In the genomic region with DNA sequence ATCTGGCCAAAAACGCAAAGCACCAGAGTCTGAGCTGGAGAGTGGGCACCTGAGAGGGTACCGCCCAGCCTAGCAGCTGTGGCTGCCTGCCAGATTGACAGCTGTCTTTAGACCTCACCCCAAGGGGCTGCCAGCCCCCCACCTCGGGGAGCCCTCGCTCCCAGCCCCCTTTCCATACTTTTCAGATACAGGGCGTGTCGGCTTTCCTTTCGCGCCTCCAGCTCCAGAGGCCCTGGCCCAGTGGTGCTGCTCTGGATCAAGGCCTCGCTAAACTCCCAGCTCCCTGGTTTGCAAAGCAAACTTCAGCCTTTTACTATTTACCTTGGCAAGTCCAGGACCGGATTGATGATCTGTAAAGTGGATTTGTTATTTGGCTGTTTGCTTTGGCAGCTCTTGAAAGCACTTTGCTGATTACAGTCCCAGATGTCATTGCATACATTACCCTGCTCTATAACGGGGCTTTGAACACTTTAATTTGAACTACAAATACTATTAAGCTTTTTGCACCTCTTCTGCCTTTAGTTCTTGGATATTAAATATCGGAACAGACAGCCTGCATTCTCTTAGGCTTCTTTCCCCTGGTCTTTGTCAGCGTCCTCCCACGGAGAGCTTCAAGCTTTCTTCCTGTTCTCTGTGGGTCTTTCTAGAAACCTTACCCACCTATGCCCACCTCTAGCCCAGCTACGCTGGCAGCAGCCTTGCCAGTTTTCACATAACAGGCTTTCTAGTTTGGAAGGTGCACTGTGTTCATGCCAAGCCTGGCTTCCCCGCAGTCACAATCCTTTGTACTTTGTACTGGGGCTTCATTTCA, we compare ENCODE assay signal across 12 cellular contexts.
A peak's percentile ranks its signal among the peaks of the same experiment; 100 is the strongest.
DNase-seq lines count a peak whose midpoint lies in the region; ATAC-seq and TF ChIP-seq lines count a peak whose summit lies in the region.
"Had no signal": no experiment of that assay in that cellular context is flagged by ENCODE, and none has a peak within 500 bp of the region (broad histone marks: within the 10 kb centered on the region; RNA-seq: fewer than 3 reads in every experiment).

No MANE protein-coding gene starts in this region.

- peak overlapping the region in 9 of 10 donors; percentile 18 to 66 (median 39) for H3K27ac ChIP-seq in heart right ventricle
- H3K27ac ChIP-seq in stomach: peak overlapping the region; percentile 26 to 78 (median 53)
- H3K27ac ChIP-seq: vagina had no signal

- no peak overlapping the region for H3K27ac Mint-ChIP-seq in stimulated activated naive B cell treated with anti-CD40 and anti-IgM and Interleukin-4, amounts not matched to agents 10 μg/mL and 1 μg/mL and 100 μg/mL, for 72 hours

- no peaks in the 10 kb centered on the region for H3K36me3 ChIP-seq in heart right ventricle
- no peaks in the 10 kb centered on the region for H3K36me3 ChIP-seq in stomach
- H3K36me3 ChIP-seq: vagina had no signal

- no peaks in the 10 kb centered on the region for H3K9me3 Mint-ChIP-seq in stimulated activated naive B cell treated with anti-CD40 and anti-IgM and Interleukin-4, amounts not matched to agents 10 μg/mL and 1 μg/mL and 100 μg/mL, for 72 hours

- H3K9me3 ChIP-seq in heart right ventricle: no peaks in the 10 kb centered on the region
- H3K9me3 ChIP-seq in stomach: no peaks in the 10 kb centered on the region
- H3K9me3 ChIP-seq: vagina had no signal

- TF ChIP-seq CTCF in heart right ventricle (IDR thresholded peaks at IDR 0.05): no peak
- TF ChIP-seq CTCF in stomach (IDR thresholded peaks at IDR 0.05): no peak

- H3K4me1 Mint-ChIP-seq in stimulated activated naive B cell treated with anti-CD40 and anti-IgM and Interleukin-4, amounts not matched to agents 10 μg/mL and 1 μg/mL and 100 μg/mL, for 72 hours: no peaks in the 10 kb centered on the region

- WGBS in heart right ventricle, 2 donors: 52 to 68% methylated on average over 16 of the region's 16 CpGs
- WGBS in stomach, 5 donors: 25 to 48% (median 29%) methylated on average over 16 of the region's 16 CpGs

- intact Hi-C loops in heart right ventricle (cut with DNase I) (loop anchor here in 1 of 10 donors (5.0 kb wide), 3 partner anchors 41 to 329 kb away; no protein-coding TSS in a partner anchor), stomach (cut with DNase I; ENCODE audit: low total_unique reads) (no loop called here)

- no peak for TF ChIP-seq POLR2A in stomach (IDR thresholded peaks at IDR 0.05)

- TF ChIP-seq EP300 in stomach (IDR thresholded peaks at IDR 0.05): no peak

- H3K36me3 Mint-ChIP-seq in stimulated activated naive B cell treated with anti-CD40 and anti-IgM and Interleukin-4, amounts not matched to agents 10 μg/mL and 1 μg/mL and 100 μg/mL, for 72 hours: no peaks in the 10 kb centered on the region

- H3K27me3 ChIP-seq in heart right ventricle (peaks cover 0 to 3% (median 0%) of the 10 kb centered on the region in 7 donors), stomach (peaks cover 0 to 13% (median 0%) of the 10 kb centered on the region in 3 donors)
- H3K27me3 ChIP-seq: vagina had no signal

- no peaks in the 10 kb centered on the region for H3K27me3 Mint-ChIP-seq in stimulated activated naive B cell treated with anti-CD40 and anti-IgM and Interleukin-4, amounts not matched to agents 10 μg/mL and 1 μg/mL and 100 μg/mL, for 72 hours

- H3K4me1 ChIP-seq in heart right ventricle: peaks cover 5 to 60% (median 43%) of the 10 kb centered on the region in 9 donors
- peaks cover 16 to 49% (median 28%) of the 10 kb centered on the region in 4 donors for H3K4me1 ChIP-seq in stomach

- ATAC-seq in heart right ventricle: peak in 5 of 8 donors; percentile 36 to 59 (median 50)
- ATAC-seq in HG02938 (IDR thresholded peaks at IDR 0.05; ENCODE audit: unreplicated experiment): no peak
- ATAC-seq in stimulated activated naive B cell treated with anti-CD40 and anti-IgM and Interleukin-4, amounts not matched to agents 10 μg/mL and 1 μg/mL and 100 μg/mL, for 72 hours (replicated peaks): no peak

- no peak overlapping the region for H3K4me3 Mint-ChIP-seq in stimulated activated naive B cell treated with anti-CD40 and anti-IgM and Interleukin-4, amounts not matched to agents 10 μg/mL and 1 μg/mL and 100 μg/mL, for 72 hours

- DNase-seq in NCI-H1092 treated with DMSO at 0.1 percent for 48 hours (lab: John Stamatoyannopoulos, UW): peak; percentile 98
- peak; percentile 95 for DNase-seq in NCI-H82 (lab: John Stamatoyannopoulos, UW)
- DNase-seq in heart right ventricle: peak in 1 of 2 donors; percentile 29
- DNase-seq in stomach: peak; percentile 72
- DNase-seq in ecto neural progenitor cell (ENCODE audit: low spot score): no peak
- DNase-seq in cerebellar cortex (ENCODE audit: low spot score): no peak
- no peak for DNase-seq in stimulated activated naive B cell treated with anti-CD40 and anti-IgM and Interleukin-4, amounts not matched to agents 10 μg/mL and 1 μg/mL and 100 μg/mL, for 72 hours
- DNase-seq: activated T-cell treated with anti-CD3 and anti-CD28 coated beads, Interleukin-2, amount 50 U/mL, for 48 hours; mesendoderm; stimulated activated CD4-positive, alpha-beta T cell treated with anti-CD3 and anti-CD28 coated beads, Interleukin-2, amount 100 ng/mL, for 24 hours had no signal

- H3K4me3 ChIP-seq in heart right ventricle (no peak overlapping the region), stomach (no peak overlapping the region)
- H3K4me3 ChIP-seq: vagina had no signal

Comparison
In these comparisons a context has a peak if more than half of its experiments do, and no peak if none do; other contexts are left out.
1. DNase-seq: peak in NCI-H1092 treated with DMSO at 0.1 percent for 48 hours (single experiment), NCI-H82 (single experiment) and stomach (single experiment); none in ecto neural progenitor cell (single experiment), cerebellar cortex (single experiment) and stimulated activated naive B cell treated with anti-CD40 and anti-IgM and Interleukin-4, amounts not matched to agents 10 μg/mL and 1 μg/mL and 100 μg/mL, for 72 hours (single experiment).
2. ATAC-seq: peak in heart right ventricle (5 of 8); none in HG02938 (single experiment) and stimulated activated naive B cell treated with anti-CD40 and anti-IgM and Interleukin-4, amounts not matched to agents 10 μg/mL and 1 μg/mL and 100 μg/mL, for 72 hours (0 of 2).